In the genomic region with DNA sequence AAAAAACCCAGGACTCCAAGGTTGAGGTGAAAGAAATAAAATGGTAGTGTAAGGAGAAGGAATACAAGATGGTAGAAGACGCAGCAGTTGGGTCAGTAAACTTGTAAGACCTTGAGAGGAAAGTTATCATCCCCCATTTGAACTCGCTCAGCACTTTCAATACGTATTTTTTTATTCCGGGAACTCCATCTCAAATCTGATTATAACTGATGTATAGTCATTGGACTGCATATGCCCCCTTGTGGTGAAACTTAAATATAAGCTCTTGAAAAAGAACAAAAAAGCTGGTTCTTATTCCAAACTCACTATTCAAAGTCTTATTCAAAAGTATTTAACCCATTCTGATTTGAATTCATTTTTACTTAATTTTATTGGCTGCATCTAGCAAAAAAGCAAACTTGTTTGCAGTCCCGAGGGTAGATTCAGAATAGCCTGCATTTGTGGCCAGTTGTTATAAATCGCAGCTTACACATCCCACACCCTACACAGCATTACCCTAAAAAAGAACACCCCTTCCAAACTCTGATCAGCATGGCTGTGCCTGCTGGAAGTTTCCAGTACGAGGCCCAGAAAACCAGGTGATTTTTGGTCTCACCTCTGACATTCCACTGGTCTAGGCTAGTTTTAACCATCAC, we compare ENCODE assay signal across 7 cellular contexts.
A peak's percentile ranks its signal among the peaks of the same experiment; 100 is the strongest.
DNase-seq lines count a peak whose midpoint lies in the region; ATAC-seq and TF ChIP-seq lines count a peak whose summit lies in the region.

No MANE protein-coding gene starts in this region.

- H3K36me3 ChIP-seq in SU-DHL-6 (ENCODE audit: low read length) (no peaks in the 10 kb centered on the region), fibroblast of lung (ENCODE audit: control insufficient read depth, insufficient read depth, low read length) (no peaks in the 10 kb centered on the region), osteoblast (ENCODE audit: insufficient read depth, low read length) (no peaks in the 10 kb centered on the region)

- H3K79me2 ChIP-seq in SU-DHL-6 (ENCODE audit: insufficient read depth, low read length): no peaks in the 10 kb centered on the region
- H3K79me2 ChIP-seq in fibroblast of lung (ENCODE audit: control insufficient read depth, insufficient read depth, low read length): no peaks in the 10 kb centered on the region
- H3K79me2 ChIP-seq in osteoblast (ENCODE audit: insufficient read depth, low read length): no peaks in the 10 kb centered on the region

- ATAC-seq in GM21423 (IDR thresholded peaks at IDR 0.05; ENCODE audit: unreplicated experiment): no peak

- no peak overlapping the region for H3K27ac ChIP-seq in SU-DHL-6 (ENCODE audit: low read depth, low read length)
- no peak overlapping the region for H3K27ac ChIP-seq in fibroblast of lung (ENCODE audit: insufficient read depth, low read length)
- no peak overlapping the region for H3K27ac ChIP-seq in osteoblast (ENCODE audit: low read depth, low read length)

- H3K9me3 ChIP-seq in SU-DHL-6 (ENCODE audit: insufficient read depth, low read length) (no peaks in the 10 kb centered on the region), fibroblast of lung (ENCODE audit: control insufficient read depth, insufficient read depth, low read depth, low read length) (no peaks in the 10 kb centered on the region), osteoblast (ENCODE audit: low read depth, low read length) (no peaks in the 10 kb centered on the region)

- H2AFZ ChIP-seq in SU-DHL-6 (ENCODE audit: low read depth, low read length, severe bottlenecking) (no peak overlapping the region), fibroblast of lung (ENCODE audit: low read length) (peak overlapping the region; percentile 70), osteoblast (ENCODE audit: low read length) (peak overlapping the region; percentile 71)

- H3K4me1 ChIP-seq in fibroblast of lung (ENCODE audit: control insufficient read depth, extremely low read depth, insufficient read depth, low read length) (peaks cover 3% of the 10 kb centered on the region), osteoblast (ENCODE audit: insufficient read depth, low read length) (peaks cover 1% of the 10 kb centered on the region)

- TF ChIP-seq CTCF in SU-DHL-6 (IDR thresholded peaks at IDR 0.05; ENCODE audit: insufficient read depth, low read length, poor library complexity, severe bottlenecking) (peak; percentile 85), fibroblast of lung (conservative IDR thresholded peaks at IDR 0.05 in 1 of 2, IDR thresholded peaks at IDR 0.05 in 1 of 2; ENCODE audit: low read depth in 1 of 2, low read length in 2 of 2) (peak; percentile 21 to 50), osteoblast (IDR thresholded peaks at IDR 0.05; ENCODE audit: extremely low read depth, low read depth, low read length) (peak; percentile 64)

- H4K20me1 ChIP-seq in SU-DHL-6 (ENCODE audit: low read depth, low read length): no peaks in the 10 kb centered on the region
- no peaks in the 10 kb centered on the region for H4K20me1 ChIP-seq in fibroblast of lung (ENCODE audit: control insufficient read depth, extremely low read depth, insufficient read depth, low read length)
- H4K20me1 ChIP-seq in osteoblast (ENCODE audit: insufficient read depth, low read length): no peaks in the 10 kb centered on the region

- H3K27me3 ChIP-seq in SU-DHL-6 (ENCODE audit: low read length) (no peaks in the 10 kb centered on the region), fibroblast of lung (ENCODE audit: control insufficient read depth, insufficient read depth, low read length) (no peaks in the 10 kb centered on the region), osteoblast (ENCODE audit: insufficient read depth, low read length) (peaks cover 12% of the 10 kb centered on the region)

- H3K4me2 ChIP-seq in SU-DHL-6 (ENCODE audit: low read depth, low read length, poor library complexity, severe bottlenecking) (no peak overlapping the region), fibroblast of lung (ENCODE audit: extremely low read depth, insufficient read depth, low read length) (no peak overlapping the region), osteoblast (ENCODE audit: insufficient read depth, low read length) (peak overlapping the region; percentile 63)

- no peak overlapping the region for H3K4me3 ChIP-seq in SU-DHL-6 (ENCODE audit: insufficient read depth, low read length, poor library complexity, severe bottlenecking)
- H3K4me3 ChIP-seq in fibroblast of lung (replicated peaks in 1 of 4; ENCODE audit: control extremely low read depth in 1 of 4, insufficient read depth in 1 of 4, low read depth in 3 of 4, low read length in 4 of 4): no peak overlapping the region
- peak overlapping the region; percentile 23 for H3K4me3 ChIP-seq in osteoblast (ENCODE audit: insufficient read depth, low read length)

- peak; percentile 70 for DNase-seq in EH (ENCODE audit: low read depth)
- DNase-seq in Kasumi-1 (lab: John Stamatoyannopoulos, UW): peak; percentile 60 to 82
- DNase-seq in fibroblast of lung (ENCODE audit: low read depth in 2 of 2): peak; percentile 60 to 83
- DNase-seq in osteoblast (ENCODE audit: insufficient read length, low spot score, missing footprints): peak; percentile 88
- DNase-seq in stimulated activated naive CD4-positive, alpha-beta T cell treated with Interleukin-2 at 50 U/mL for 16 hours (lab: John Stamatoyannopoulos, UW): no peak

- no peaks in the 10 kb centered on the region for H3F3A ChIP-seq in SU-DHL-6 (ENCODE audit: insufficient read depth)

- H3K9me2 ChIP-seq in SU-DHL-6 (replicated peaks; ENCODE audit: insufficient read depth, low read length): no peaks in the 10 kb centered on the region

- H3K9ac ChIP-seq in SU-DHL-6 (ENCODE audit: low read length) (no peak overlapping the region), fibroblast of lung (ENCODE audit: insufficient read depth, low read length) (no peak overlapping the region)
